Comparison of ENCODE assay signal across 18 cellular contexts in the genomic region with DNA sequence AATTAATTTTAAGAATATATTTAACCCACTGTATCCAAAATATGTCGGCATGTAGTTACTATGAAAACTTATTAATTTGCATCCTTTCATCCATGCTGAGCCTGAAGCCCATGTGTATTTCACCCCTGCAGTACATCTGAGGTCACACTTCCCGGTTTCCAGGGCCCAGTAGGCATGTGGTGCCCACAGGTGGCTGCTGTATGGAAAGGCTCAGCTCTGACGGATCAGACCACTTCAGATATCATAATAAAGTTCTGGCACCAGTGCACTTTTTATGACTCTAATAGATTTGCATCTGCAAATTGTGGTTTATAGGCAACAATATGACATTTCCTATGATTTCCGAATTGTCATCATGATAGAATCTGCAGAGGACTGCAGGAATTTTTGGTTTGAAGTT.
"Had no signal": no experiment of that assay in that cellular context is flagged by ENCODE, and none has a peak within 500 bp of the region (broad histone marks: within the 10 kb centered on the region; RNA-seq: fewer than 3 reads in every experiment).

No MANE protein-coding gene starts in this region.

- H3K9me3 ChIP-seq: right lobe of liver, stomach, thyroid gland, vagina had no signal

- H3K4me3 ChIP-seq: coronary artery, lung, right lobe of liver, stomach, thyroid gland, vagina had no signal

- ATAC-seq: effector memory CD8-positive, alpha-beta T cell; left lobe of liver; natural killer cell; right lobe of liver had no signal

- H3K36me3 ChIP-seq: right lobe of liver, stomach, thyroid gland, vagina had no signal

- H3K27ac ChIP-seq: coronary artery, parathyroid adenoma, right lobe of liver, stomach, thyroid gland, vagina had no signal

- H3K4me1 ChIP-seq: parathyroid adenoma, right lobe of liver had no signal

- H3K79me2 ChIP-seq: parathyroid adenoma had no signal

- H3K9ac ChIP-seq: parathyroid adenoma had no signal

- DNase-seq: effector memory CD8-positive, alpha-beta T cell; kidney; natural killer cell; occipital lobe; right lobe of liver; small intestine; stimulated activated CD4-positive, alpha-beta T cell treated with anti-CD3 and anti-CD28 coated beads, Interleukin-15, amount 100 ng/mL, for 24 hours; stimulated activated CD4-positive, alpha-beta T cell treated with anti-CD3 and anti-CD28 coated beads, Interleukin-2, amount 100 ng/mL, for 48 hours; stimulated activated CD8-positive, alpha-beta memory T cell treated with anti-CD3 and anti-CD28 coated beads, Interleukin-4, amount 100 ng/mL, for 48 hours; stimulated activated naive CD4-positive, alpha-beta T cell treated with Interleukin-2 at 50 U/mL for 16 hours; stomach; thyroid gland; trophoblast cell had no signal

- H3K27me3 ChIP-seq: right lobe of liver, stomach, thyroid gland, vagina had no signal

- H2AFZ ChIP-seq: parathyroid adenoma had no signal
